ENCODE assay signal across 8 cellular contexts in the genomic region with DNA sequence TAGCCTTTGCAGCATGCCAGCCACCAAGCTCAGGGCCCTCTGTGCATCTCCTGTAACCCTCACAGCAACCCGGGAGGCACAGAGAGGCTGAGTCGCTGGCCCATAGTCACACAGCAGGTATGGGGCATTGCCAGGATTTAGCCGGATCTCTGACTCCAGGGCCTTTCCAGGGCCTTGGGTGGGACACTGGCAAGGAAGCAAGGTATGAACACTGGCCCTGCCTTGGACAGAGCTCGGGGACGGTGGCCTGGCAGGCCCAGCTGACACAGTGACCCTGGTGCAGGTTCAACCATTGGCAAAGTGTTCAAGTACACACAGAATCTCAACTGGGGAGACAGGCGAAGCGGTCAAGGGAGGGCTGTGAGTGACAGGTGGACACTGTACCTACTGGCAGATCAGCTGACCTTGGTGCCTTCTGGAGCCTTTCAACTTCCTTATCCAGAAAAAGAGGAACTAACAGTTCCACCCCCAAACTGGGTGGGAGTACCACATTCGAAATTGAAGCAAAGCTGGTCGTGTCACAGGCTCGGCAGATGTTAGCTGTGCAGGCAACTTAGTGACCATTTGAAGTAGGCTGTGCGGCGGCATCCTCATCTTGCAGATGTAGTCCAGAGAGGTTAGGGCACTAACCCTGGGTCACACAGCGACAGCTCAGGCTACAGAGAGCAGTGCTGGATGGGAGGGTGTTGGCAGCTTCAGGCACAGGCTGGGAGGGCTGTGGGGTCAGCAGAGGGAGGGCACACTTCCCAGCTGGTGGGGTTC.
DNase-seq lines count a peak whose midpoint lies in the region; ATAC-seq and TF ChIP-seq lines count a peak whose summit lies in the region.

No MANE protein-coding gene starts in this region.

- TF ChIP-seq CTCF in Calu3 (IDR thresholded peaks at IDR 0.05; ENCODE audit: unreplicated experiment) (no peak), PC-3 (conservative IDR thresholded peaks at IDR 0.05; ENCODE audit: low read depth, low read length) (no peak), prostate gland (IDR thresholded peaks at IDR 0.05) (no peak)

- H3K4me2 ChIP-seq in PC-3 (ENCODE audit: low read length) = peak overlapping the region; percentile 68

- H3K4me1 ChIP-seq in PC-3 (ENCODE audit: insufficient read depth, low read length) (peaks cover 69% of the 10 kb centered on the region), prostate gland (replicated peaks) (peaks cover 16% of the 10 kb centered on the region)

- no peak for TF ChIP-seq POLR2A in prostate gland (IDR thresholded peaks at IDR 0.05)

- H3K27me3 ChIP-seq in PC-3 (ENCODE audit: low read length) = no peaks in the 10 kb centered on the region
- H3K27me3 ChIP-seq in prostate gland (replicated peaks; ENCODE audit: insufficient read depth) = no peaks in the 10 kb centered on the region

- peaks cover 45% of the 10 kb centered on the region for H3K36me3 Mint-ChIP-seq in Calu3 (ENCODE audit: insufficient read depth, unreplicated experiment)
- H3K36me3 Mint-ChIP-seq in effector memory CD8-positive, alpha-beta T cell (ENCODE audit: insufficient read depth) = peaks cover 10% of the 10 kb centered on the region

- ATAC-seq in PC-3 = no peak
- ATAC-seq in effector memory CD8-positive, alpha-beta T cell (replicated peaks) = no peak

- H3F3A ChIP-seq in PC-3 (ENCODE audit: low read length, unreplicated experiment) = peaks cover 11% of the 10 kb centered on the region

- no peak overlapping the region for H2AFZ ChIP-seq in PC-3 (ENCODE audit: low read length)

- WGBS in prostate gland = 67% methylated on average over 13 of the region's 13 CpGs

- H3K4me3 ChIP-seq in PC-3 (ENCODE audit: low read length) = no peak overlapping the region
- H3K4me3 ChIP-seq in prostate gland = no peak overlapping the region

- H3K27me3 Mint-ChIP-seq in Calu3 (ENCODE audit: unreplicated experiment) = no peaks in the 10 kb centered on the region
- H3K27me3 Mint-ChIP-seq in effector memory CD8-positive, alpha-beta T cell = no peaks in the 10 kb centered on the region

- H3K79me2 ChIP-seq in PC-3 (ENCODE audit: low read length) = peaks cover 84% of the 10 kb centered on the region

- H3K9ac ChIP-seq in PC-3 (ENCODE audit: low read length) = peak overlapping the region; percentile 47

- POLR2A ChIA-PET in PC-3 (lab: Charles Lee; ENCODE audit: unreplicated experiment) = interaction anchor here (0.5 to 1.2 kb wide), 3 partner anchors 17 to 142 kb away, joined by 3 to 6 read pairs (median 4); no protein-coding TSS in a partner anchor

- peak overlapping the region; percentile 64 for H3K27ac Mint-ChIP-seq in Calu3 (ENCODE audit: unreplicated experiment)
- H3K27ac Mint-ChIP-seq in effector memory CD8-positive, alpha-beta T cell = peak overlapping the region; percentile 83 to 86

- peaks cover 36% of the 10 kb centered on the region for H3K4me1 Mint-ChIP-seq in Calu3 (ENCODE audit: low read depth, unreplicated experiment)
- H3K4me1 Mint-ChIP-seq in effector memory CD8-positive, alpha-beta T cell (ENCODE audit: low read depth in 2 of 2) = peaks cover 39 to 58% of the 10 kb centered on the region in 2 donors

- H3K9me3 Mint-ChIP-seq in Calu3 (ENCODE audit: low read depth, unreplicated experiment) = no peaks in the 10 kb centered on the region
- H3K9me3 Mint-ChIP-seq in effector memory CD8-positive, alpha-beta T cell = no peaks in the 10 kb centered on the region

- H3K27ac ChIP-seq in PC-3 (ENCODE audit: low read length) (peak overlapping the region; percentile 87), prostate gland (peak overlapping the region; percentile 80 to 90)

- no peaks in the 10 kb centered on the region for H3K9me2 ChIP-seq in PC-3 (replicated peaks; ENCODE audit: low read length)

- no peak overlapping the region for H3K4me3 Mint-ChIP-seq in Calu3 (ENCODE audit: low read depth, unreplicated experiment)
- H3K4me3 Mint-ChIP-seq in effector memory CD8-positive, alpha-beta T cell = peak overlapping the region; percentile 48 to 51

- peaks cover 6% of the 10 kb centered on the region; the same call in 1 of the 2 replicates for H4K20me1 ChIP-seq in PC-3 (ENCODE audit: low read length)

- no peaks in the 10 kb centered on the region for H3K9me3 ChIP-seq in PC-3 (ENCODE audit: low read length)
- no peaks in the 10 kb centered on the region for H3K9me3 ChIP-seq in prostate gland

- peaks cover 6% of the 10 kb centered on the region; the same call in 1 of the 2 replicates for H3K36me3 ChIP-seq in PC-3 (ENCODE audit: low read depth, low read length)
- H3K36me3 ChIP-seq in prostate gland = no peaks in the 10 kb centered on the region

- BruUV-seq in Calu3 (replicated peaks; lab: Mats Ljungman, UMichigan) (no TSS peak), PC-3 (replicated peaks; lab: Mats Ljungman, UMichigan) (no TSS peak)

- CTCF ChIA-PET in Calu3 (lab: Charles Lee) (no interaction called here), PC-3 (lab: Charles Lee) (interaction anchor here (1.0 to 1.1 kb wide), 2 partner anchors 28 to 97 kb away, joined by 3 read pairs; no protein-coding TSS in a partner anchor)

- intact Hi-C loops in Calu3 (cut with micrococcal nuclease; ENCODE audit: unreplicated experiment) (no loop called here), PC-3 (cut with micrococcal nuclease) (loop anchor here (5.0 kb wide), 1 partner anchor 69 kb away; no protein-coding TSS in a partner anchor), prostate gland (cut with DNase I) (loop anchor here (5.0 kb wide), 2 partner anchors 49 to 96 kb away; no protein-coding TSS in a partner anchor)

- DNase-seq in Calu3 (no peak), PC-3 (no peak), prostate gland (ENCODE audit: low spot score) (no peak), HT-29 (ENCODE audit: low spot score) (no peak), superior temporal gyrus (ENCODE audit: extremely low spot score) (no peak), NCI-H1436 treated with DMSO at 0.1 percent for 48 hours (lab: John Stamatoyannopoulos, UW) (no peak)
- no peak for DNase-seq in effector memory CD8-positive, alpha-beta T cell
- no peak for DNase-seq in activated CD8-positive, alpha-beta memory T cell treated with anti-CD3 and anti-CD28 coated beads, Interleukin-2, amount 50 U/mL, for 48 hours
